In genomic region chr3:71703796-71704195, GRCh38 we compare ENCODE assay signal across 17 cellular contexts. TPM values are rescaled to one million over a fixed set of nuclear protein-coding genes. Genes with fewer than 3 reads are reported as not detected.
DNase-seq lines count a peak whose midpoint lies in the region; ATAC-seq lines count a peak whose summit lies in the region.
"Had no signal": no experiment of that assay in that cellular context is flagged by ENCODE, and none has a peak within 500 bp of the region (broad histone marks: within the 10 kb centered on the region; RNA-seq: fewer than 3 reads in every experiment).

No MANE protein-coding gene starts in this region.

- peak; percentile 10 for ATAC-seq in activated naive CD8-positive, alpha-beta T cell treated with anti-CD3 and anti-CD28 coated beads, Interleukin-2, amount 10 ng/mL, durations not matched to agents 7 days and 5 days (ENCODE audit: low read depth)
- no peak for ATAC-seq in stimulated activated naive B cell treated with anti-CD40 and anti-IgM and Interleukin-4, amounts not matched to agents 10 μg/mL and 1 μg/mL and 100 μg/mL, for 72 hours (replicated peaks)
- no peak for ATAC-seq in HG02852 (IDR thresholded peaks at IDR 0.05; ENCODE audit: unreplicated experiment)
- ATAC-seq: GM12878 had no signal

- H3K27me3 Mint-ChIP-seq in activated T-cell treated with anti-CD3 and anti-CD28 coated beads, Interleukin-2, amount 50 U/mL, for 24 hours: no peaks in the 10 kb centered on the region
- no peaks in the 10 kb centered on the region for H3K27me3 Mint-ChIP-seq in activated naive CD8-positive, alpha-beta T cell treated with anti-CD3 and anti-CD28 coated beads, Interleukin-2, amount 10 ng/mL, durations not matched to agents 7 days and 5 days
- H3K27me3 Mint-ChIP-seq in stimulated activated naive B cell treated with anti-CD40 and anti-IgM and Interleukin-4, amounts not matched to agents 10 μg/mL and 1 μg/mL and 100 μg/mL, for 72 hours: no peaks in the 10 kb centered on the region

- peak overlapping the region; percentile 93 for H3K27ac Mint-ChIP-seq in activated T-cell treated with anti-CD3 and anti-CD28 coated beads, Interleukin-2, amount 50 U/mL, for 24 hours
- peak overlapping the region; percentile 91 for H3K27ac Mint-ChIP-seq in activated naive CD8-positive, alpha-beta T cell treated with anti-CD3 and anti-CD28 coated beads, Interleukin-2, amount 10 ng/mL, durations not matched to agents 7 days and 5 days
- peak overlapping the region; percentile 11 for H3K27ac Mint-ChIP-seq in stimulated activated naive B cell treated with anti-CD40 and anti-IgM and Interleukin-4, amounts not matched to agents 10 μg/mL and 1 μg/mL and 100 μg/mL, for 72 hours

- H3K4me1 Mint-ChIP-seq in activated T-cell treated with anti-CD3 and anti-CD28 coated beads, Interleukin-2, amount 50 U/mL, for 24 hours (ENCODE audit: low read depth): peaks cover 75% of the 10 kb centered on the region
- peaks cover 53% of the 10 kb centered on the region for H3K4me1 Mint-ChIP-seq in activated naive CD8-positive, alpha-beta T cell treated with anti-CD3 and anti-CD28 coated beads, Interleukin-2, amount 10 ng/mL, durations not matched to agents 7 days and 5 days
- H3K4me1 Mint-ChIP-seq in stimulated activated naive B cell treated with anti-CD40 and anti-IgM and Interleukin-4, amounts not matched to agents 10 μg/mL and 1 μg/mL and 100 μg/mL, for 72 hours: peaks cover 5 to 8% of the 10 kb centered on the region in 2 donors

- no peaks in the 10 kb centered on the region for H3K9me3 Mint-ChIP-seq in activated T-cell treated with anti-CD3 and anti-CD28 coated beads, Interleukin-2, amount 50 U/mL, for 24 hours
- H3K9me3 Mint-ChIP-seq in activated naive CD8-positive, alpha-beta T cell treated with anti-CD3 and anti-CD28 coated beads, Interleukin-2, amount 10 ng/mL, durations not matched to agents 7 days and 5 days: no peaks in the 10 kb centered on the region
- no peaks in the 10 kb centered on the region for H3K9me3 Mint-ChIP-seq in stimulated activated naive B cell treated with anti-CD40 and anti-IgM and Interleukin-4, amounts not matched to agents 10 μg/mL and 1 μg/mL and 100 μg/mL, for 72 hours

- no peak overlapping the region for H3K4me3 Mint-ChIP-seq in activated T-cell treated with anti-CD3 and anti-CD28 coated beads, Interleukin-2, amount 50 U/mL, for 24 hours
- peak overlapping the region; percentile 8 for H3K4me3 Mint-ChIP-seq in activated naive CD8-positive, alpha-beta T cell treated with anti-CD3 and anti-CD28 coated beads, Interleukin-2, amount 10 ng/mL, durations not matched to agents 7 days and 5 days
- no peak overlapping the region for H3K4me3 Mint-ChIP-seq in stimulated activated naive B cell treated with anti-CD40 and anti-IgM and Interleukin-4, amounts not matched to agents 10 μg/mL and 1 μg/mL and 100 μg/mL, for 72 hours

- DNase-seq in activated T-cell treated with anti-CD3 and anti-CD28 coated beads, Interleukin-2, amount 50 U/mL, for 24 hours: no peak
- DNase-seq in activated T-cell treated with anti-CD3 and anti-CD28 coated beads, Interleukin-2, amount 50 U/mL, for 48 hours: no peak
- DNase-seq in NCI-H2107 (lab: John Stamatoyannopoulos, UW): peak; percentile 29
- DNase-seq in activated naive CD8-positive, alpha-beta T cell treated with anti-CD3 and anti-CD28 coated beads, Interleukin-2, amount 10 ng/mL, durations not matched to agents 7 days and 5 days: no peak
- DNase-seq in stimulated activated naive B cell treated with anti-CD40 and anti-IgM and Interleukin-4, amounts not matched to agents 10 μg/mL and 1 μg/mL and 100 μg/mL, for 72 hours: no peak
- no peak for DNase-seq in iPS-NIHi11 (ENCODE audit: low spot score)
- no peak for DNase-seq in SW 1271 (lab: John Stamatoyannopoulos, UW)
- DNase-seq: amniotic stem cell, DND-41, GM23248, IMR-90, NCI-H1694, ovary, upper lobe of left lung had no signal

- POLR2A ChIA-PET in activated naive CD8-positive, alpha-beta T cell treated with anti-CD3 and anti-CD28 coated beads, Interleukin-2, amount 10 ng/mL, durations not matched to agents 7 days and 5 days (lab: Charles Lee): interaction anchor here (1.1 to 1.2 kb wide), 2 partner anchors 21 to 26 kb away, joined by 3 to 8 read pairs; partner anchors contain the start of gene EIF4E3

- H3K36me3 Mint-ChIP-seq in activated T-cell treated with anti-CD3 and anti-CD28 coated beads, Interleukin-2, amount 50 U/mL, for 24 hours (ENCODE audit: low read depth): peaks cover 49% of the 10 kb centered on the region
- H3K36me3 Mint-ChIP-seq in activated naive CD8-positive, alpha-beta T cell treated with anti-CD3 and anti-CD28 coated beads, Interleukin-2, amount 10 ng/mL, durations not matched to agents 7 days and 5 days: peaks cover 48% of the 10 kb centered on the region
- H3K36me3 Mint-ChIP-seq in stimulated activated naive B cell treated with anti-CD40 and anti-IgM and Interleukin-4, amounts not matched to agents 10 μg/mL and 1 μg/mL and 100 μg/mL, for 72 hours: no peaks in the 10 kb centered on the region

RNA-seq across cellular contexts. Expression of gene EIF4E3, which starts 21.4 kb away (rescaled TPM):
- total RNA-seq in activated naive CD8-positive, alpha-beta T cell treated with anti-CD3 and anti-CD28 coated beads, Interleukin-2, amount 10 ng/mL, durations not matched to agents 7 days and 5 days: 10 to 100 TPM; 63.6 to 64.6 TPM

RNA-seq across cellular contexts. Expression of gene GPR27, which starts 49.9 kb away (rescaled TPM):
- under 1 TPM; 0.17 to 0.28 TPM for total RNA-seq in activated naive CD8-positive, alpha-beta T cell treated with anti-CD3 and anti-CD28 coated beads, Interleukin-2, amount 10 ng/mL, durations not matched to agents 7 days and 5 days
- total RNA-seq: fibroblast of lung, GM12878, GM23248, IMR-90 had no signal

Comparison
In these comparisons a context has a peak if more than half of its experiments do, and no peak if none do; other contexts are left out.
1. H3K27ac Mint-ChIP-seq: peak in every context shown above with its lines; median percentile 93 in activated T-cell treated with anti-CD3 and anti-CD28 coated beads, Interleukin-2, amount 50 U/mL, for 24 hours; 91 in activated naive CD8-positive, alpha-beta T cell treated with anti-CD3 and anti-CD28 coated beads, Interleukin-2, amount 10 ng/mL, durations not matched to agents 7 days and 5 days; 11 in stimulated activated naive B cell treated with anti-CD40 and anti-IgM and Interleukin-4, amounts not matched to agents 10 μg/mL and 1 μg/mL and 100 μg/mL, for 72 hours.